In genomic region chr2:69385443-69386151, GRCh38 we compare ENCODE assay signal across 8 cellular contexts. TPM values are rescaled to one million over a fixed set of nuclear protein-coding genes. Genes with fewer than 3 reads are reported as not detected.
DNase-seq lines count a peak whose midpoint lies in the region; ATAC-seq and TF ChIP-seq lines count a peak whose summit lies in the region.

No MANE protein-coding gene starts in this region.

- H3K36me3 Mint-ChIP-seq in activated CD4-positive, alpha-beta T cell treated with anti-CD3 and anti-CD28 coated beads, Interleukin-2, amount 10 ng/mL, durations not matched to agents 24 days and 14 days (ENCODE audit: low read depth) = peaks cover 14% of the 10 kb centered on the region

- no peaks in the 10 kb centered on the region for H3K27me3 Mint-ChIP-seq in activated CD4-positive, alpha-beta T cell treated with anti-CD3 and anti-CD28 coated beads, Interleukin-2, amount 10 ng/mL, durations not matched to agents 24 days and 14 days

- H3K4me1 ChIP-seq in gastroesophageal sphincter (peaks cover 0 to 64% (median 0%) of the 10 kb centered on the region in 3 donors), subcutaneous abdominal adipose tissue (ENCODE audit: control insufficient read depth in 5 of 5, insufficient read depth in 5 of 5, low read length in 5 of 5) (peaks cover 4 to 69% (median 61%) of the 10 kb centered on the region in 5 donors)

- TF ChIP-seq POLR2A in gastroesophageal sphincter (IDR thresholded peaks at IDR 0.05) = no peak

- no peak for ATAC-seq in gastroesophageal sphincter
- ATAC-seq in GM18519 (IDR thresholded peaks at IDR 0.05; ENCODE audit: low FRiP score, unreplicated experiment) = no peak
- no peak for ATAC-seq in GM18870 (IDR thresholded peaks at IDR 0.05; ENCODE audit: unreplicated experiment)

- intact Hi-C loops in activated CD4-positive, alpha-beta T cell treated with anti-CD3 and anti-CD28 coated beads, Interleukin-2, amount 10 ng/mL, durations not matched to agents 24 days and 14 days (cut with micrococcal nuclease) = loop anchor here (1.0 to 10.0 kb wide), 4 partner anchors 10 to 921 kb away; partner anchors contain the start of genes APLF, FBXO48 and TIA1

- peak overlapping the region in 4 of 5 donors; percentile 45 to 88 (median 68) for H3K9ac ChIP-seq in subcutaneous abdominal adipose tissue (ENCODE audit: low read length in 5 of 5)

- H3K27me3 ChIP-seq in WERI-Rb-1 (ENCODE audit: insufficient read depth, low read depth, severe bottlenecking) = no peaks in the 10 kb centered on the region
- H3K27me3 ChIP-seq in gastroesophageal sphincter = no peaks in the 10 kb centered on the region
- no peaks in the 10 kb centered on the region for H3K27me3 ChIP-seq in subcutaneous abdominal adipose tissue (ENCODE audit: control insufficient read depth in 5 of 5, insufficient read depth in 4 of 5, low read length in 5 of 5)

- peak overlapping the region; percentile 98 for H3K4me3 Mint-ChIP-seq in activated CD4-positive, alpha-beta T cell treated with anti-CD3 and anti-CD28 coated beads, Interleukin-2, amount 10 ng/mL, durations not matched to agents 24 days and 14 days

- H3K27ac Mint-ChIP-seq in activated CD4-positive, alpha-beta T cell treated with anti-CD3 and anti-CD28 coated beads, Interleukin-2, amount 10 ng/mL, durations not matched to agents 24 days and 14 days = peak overlapping the region; percentile 20

- peaks cover 17% of the 10 kb centered on the region for H3K36me3 ChIP-seq in WERI-Rb-1
- no peaks in the 10 kb centered on the region for H3K36me3 ChIP-seq in gastroesophageal sphincter
- H3K36me3 ChIP-seq in subcutaneous abdominal adipose tissue (ENCODE audit: control insufficient read depth in 5 of 5, insufficient read depth in 5 of 5, low read length in 5 of 5) = no peaks in the 10 kb centered on the region

- peaks cover 48% of the 10 kb centered on the region for H3K4me1 Mint-ChIP-seq in activated CD4-positive, alpha-beta T cell treated with anti-CD3 and anti-CD28 coated beads, Interleukin-2, amount 10 ng/mL, durations not matched to agents 24 days and 14 days

- TF ChIP-seq CTCF in WERI-Rb-1 (IDR thresholded peaks at IDR 0.05; ENCODE audit: low read depth, low read length) (no peak), gastroesophageal sphincter (IDR thresholded peaks at IDR 0.05) (no peak)

- DNase-seq in activated CD4-positive, alpha-beta T cell treated with anti-CD3 and anti-CD28 coated beads, Interleukin-2, amount 10 ng/mL, durations not matched to agents 24 days and 14 days = no peak
- no peak for DNase-seq in activated CD4-positive, alpha-beta T cell treated with anti-CD3 and anti-CD28 coated beads, Interleukin-2, amount 50 U/mL, for 48 hours
- no peak for DNase-seq in WERI-Rb-1
- DNase-seq in nucleus accumbens (lab: John Stamatoyannopoulos, UW) = no peak

- no peak overlapping the region for H3K27ac ChIP-seq in WERI-Rb-1
- peak overlapping the region in 2 of 4 donors; percentile 87 to 95 for H3K27ac ChIP-seq in gastroesophageal sphincter
- H3K27ac ChIP-seq in subcutaneous abdominal adipose tissue (ENCODE audit: low read depth, low read length) = peak overlapping the region; percentile 86

- H3K4me3 ChIP-seq in WERI-Rb-1 (ENCODE audit: low read depth, low read length) = peak overlapping the region; percentile 94
- peak overlapping the region; percentile 96 to 98 for H3K4me3 ChIP-seq in gastroesophageal sphincter
- H3K4me3 ChIP-seq in subcutaneous abdominal adipose tissue (ENCODE audit: low read depth in 1 of 5, low read length in 5 of 5) = peak overlapping the region; percentile 78 to 91 (median 83)

- no peak for TF ChIP-seq EP300 in gastroesophageal sphincter (IDR thresholded peaks at IDR 0.05)

- WGBS in gastroesophageal sphincter (ENCODE audit: low coverage in 1 of 2), 2 donors = 38 to 49% methylated on average over 6 to 8 of the region's 8 CpGs

- H3K9me3 ChIP-seq in WERI-Rb-1 (ENCODE audit: severe bottlenecking) (no peaks in the 10 kb centered on the region), gastroesophageal sphincter (no peaks in the 10 kb centered on the region), subcutaneous abdominal adipose tissue (ENCODE audit: control insufficient read depth in 5 of 5, low read length in 5 of 5) (no peaks in the 10 kb centered on the region)

- H3K9me3 Mint-ChIP-seq in activated CD4-positive, alpha-beta T cell treated with anti-CD3 and anti-CD28 coated beads, Interleukin-2, amount 10 ng/mL, durations not matched to agents 24 days and 14 days = no peaks in the 10 kb centered on the region

RNA-seq across cellular contexts. Expression of gene GFPT1, which starts 1.4 kb away (rescaled TPM):
- 48.8 and 50.6 TPM in 2 replicates for total RNA-seq in activated CD4-positive, alpha-beta T cell treated with anti-CD3 and anti-CD28 coated beads, Interleukin-2, amount 10 ng/mL, durations not matched to agents 24 days and 14 days
- 10 to 100 TPM; 15.3 to 40.4 (median 28.2) TPM for total RNA-seq in gastroesophageal sphincter

RNA-seq across cellular contexts. Expression of gene NFU1, which starts 51.6 kb away (rescaled TPM):
- 30.4 and 32.3 TPM in 2 replicates for total RNA-seq in activated CD4-positive, alpha-beta T cell treated with anti-CD3 and anti-CD28 coated beads, Interleukin-2, amount 10 ng/mL, durations not matched to agents 24 days and 14 days
- 10 to 100 TPM; 58.9 to 77.2 (median 62.2) TPM for total RNA-seq in gastroesophageal sphincter
